ENCODE assay signal across 20 cellular contexts in the genomic region with DNA sequence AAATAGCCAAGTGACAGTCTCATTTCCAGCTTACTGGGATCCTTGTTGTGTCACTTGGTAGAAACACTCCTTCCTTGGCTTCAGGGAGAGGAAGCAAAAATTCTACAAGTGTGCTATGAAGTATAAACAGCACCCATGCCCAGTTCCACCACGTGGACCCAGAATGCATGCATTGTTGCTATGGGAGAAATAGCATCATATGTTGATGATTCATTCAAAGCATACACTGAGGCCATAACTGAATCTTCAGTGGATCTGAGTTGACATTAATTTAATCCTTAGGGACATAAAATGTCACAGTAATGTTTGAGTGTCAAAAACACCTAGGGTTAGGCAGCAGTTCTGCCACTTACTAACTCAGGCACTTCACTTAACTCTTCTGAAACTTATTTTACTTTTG.
"Had no signal": no experiment of that assay in that cellular context is flagged by ENCODE, and none has a peak within 500 bp of the region (broad histone marks: within the 10 kb centered on the region; RNA-seq: fewer than 3 reads in every experiment).

No MANE protein-coding gene starts in this region.

- H3K4me3 Mint-ChIP-seq: activated CD4-positive, alpha-beta memory T cell treated with anti-CD3 and anti-CD28 coated beads for 36 hours; activated naive CD8-positive, alpha-beta T cell treated with anti-CD3 and anti-CD28 coated beads for 36 hours; effector memory CD8-positive, alpha-beta T cell; naive thymus-derived CD8-positive, alpha-beta T cell; T-helper 17 cell had no signal

- H3K9me3 Mint-ChIP-seq: activated CD4-positive, alpha-beta memory T cell treated with anti-CD3 and anti-CD28 coated beads for 36 hours; activated naive CD8-positive, alpha-beta T cell treated with anti-CD3 and anti-CD28 coated beads for 36 hours had no signal

- H3K4me1 Mint-ChIP-seq: activated naive CD8-positive, alpha-beta T cell treated with anti-CD3 and anti-CD28 coated beads for 36 hours; naive thymus-derived CD8-positive, alpha-beta T cell had no signal

- H3K27ac Mint-ChIP-seq: activated CD4-positive, alpha-beta memory T cell treated with anti-CD3 and anti-CD28 coated beads for 36 hours; activated naive CD8-positive, alpha-beta T cell treated with anti-CD3 and anti-CD28 coated beads for 36 hours; effector memory CD8-positive, alpha-beta T cell; naive thymus-derived CD8-positive, alpha-beta T cell; T-helper 17 cell had no signal

- DNase-seq: activated CD4-positive, alpha-beta memory T cell treated with anti-CD3 and anti-CD28 coated beads for 36 hours; activated CD4-positive, alpha-beta T cell treated with anti-CD3 and anti-CD28 coated beads for 4 hours; activated CD4-positive, CD25-positive, alpha-beta regulatory T cell; activated naive CD4-positive, alpha-beta T cell treated with Interleukin-2 at 50 U/mL for 16 hours; activated naive CD8-positive, alpha-beta T cell treated with anti-CD3 and anti-CD28 coated beads for 36 hours; activated T-cell treated with anti-CD3 and anti-CD28 coated beads, Interleukin-2, amount 50 U/mL, for 48 hours; colonic mucosa; dorsolateral prefrontal cortex; effector memory CD8-positive, alpha-beta T cell; glutamatergic neuron; hippocampal formation; kidney glomerular epithelial cell; left lung; naive thymus-derived CD8-positive, alpha-beta T cell; ovary; right cardiac atrium; stimulated activated CD4-positive, alpha-beta T cell treated with anti-CD3 and anti-CD28 coated beads, Interleukin-4, amount 100 ng/mL, for 4 hours; stimulated activated naive CD8-positive, alpha-beta T cell treated with anti-CD3 and anti-CD28 coated beads, Interleukin-15, Interleukin-2, amounts not matched to agents 100 U/mL and 50 U/mL, for 24 hours; T-helper 17 cell; upper lobe of left lung had no signal

- ATAC-seq: effector memory CD8-positive, alpha-beta T cell; left lung; naive thymus-derived CD8-positive, alpha-beta T cell; right cardiac atrium; stimulated activated naive CD8-positive, alpha-beta T cell treated with anti-CD3 and anti-CD28 coated beads, Interleukin-15, Interleukin-2, amounts not matched to agents 100 U/mL and 50 U/mL, for 24 hours; T-helper 17 cell had no signal

- H3K36me3 Mint-ChIP-seq: activated CD4-positive, alpha-beta memory T cell treated with anti-CD3 and anti-CD28 coated beads for 36 hours; activated naive CD8-positive, alpha-beta T cell treated with anti-CD3 and anti-CD28 coated beads for 36 hours; naive thymus-derived CD8-positive, alpha-beta T cell had no signal
